Comparison of ENCODE assay signal across 17 cellular contexts in genomic region chr9:33453999-33454660, GRCh38. TPM values are rescaled to one million over a fixed set of nuclear protein-coding genes. Genes with fewer than 3 reads are reported as not detected.
DNase-seq lines count a peak whose midpoint lies in the region; ATAC-seq and TF ChIP-seq lines count a peak whose summit lies in the region.
"Had no signal": no experiment of that assay in that cellular context is flagged by ENCODE, and none has a peak within 500 bp of the region (broad histone marks: within the 10 kb centered on the region; RNA-seq: fewer than 3 reads in every experiment).

No MANE protein-coding gene starts in this region.

- BruUV-seq in HCT116 (replicated peaks; lab: Mats Ljungman, UMichigan): no TSS peak

- no peak overlapping the region for H3K4me3 Mint-ChIP-seq in activated CD4-positive, alpha-beta T cell treated with anti-CD3 and anti-CD28 coated beads, Interleukin-2, amount 10 ng/mL, durations not matched to agents 7 days and 5 days
- H3K4me3 Mint-ChIP-seq in activated CD4-positive, alpha-beta memory T cell treated with anti-CD3 and anti-CD28 coated beads, Interleukin-2, amount 10 ng/mL, durations not matched to agents 7 days and 5 days: no peak overlapping the region
- peak overlapping the region; percentile 42 to 74 (median 62) for H3K4me3 Mint-ChIP-seq in naive thymus-derived CD8-positive, alpha-beta T cell

- H3K27me3 Mint-ChIP-seq in activated CD4-positive, alpha-beta T cell treated with anti-CD3 and anti-CD28 coated beads, Interleukin-2, amount 10 ng/mL, durations not matched to agents 7 days and 5 days: no peaks in the 10 kb centered on the region
- no peaks in the 10 kb centered on the region for H3K27me3 Mint-ChIP-seq in activated CD4-positive, alpha-beta memory T cell treated with anti-CD3 and anti-CD28 coated beads, Interleukin-2, amount 10 ng/mL, durations not matched to agents 7 days and 5 days
- H3K27me3 Mint-ChIP-seq in naive thymus-derived CD8-positive, alpha-beta T cell: no peaks in the 10 kb centered on the region

- peak overlapping the region; percentile 65 for H3K4me2 ChIP-seq in HCT116 (ENCODE audit: low read length)

- H3K9me3 Mint-ChIP-seq in activated CD4-positive, alpha-beta T cell treated with anti-CD3 and anti-CD28 coated beads, Interleukin-2, amount 10 ng/mL, durations not matched to agents 7 days and 5 days: no peaks in the 10 kb centered on the region
- H3K9me3 Mint-ChIP-seq in activated CD4-positive, alpha-beta memory T cell treated with anti-CD3 and anti-CD28 coated beads, Interleukin-2, amount 10 ng/mL, durations not matched to agents 7 days and 5 days: no peaks in the 10 kb centered on the region
- no peaks in the 10 kb centered on the region for H3K9me3 Mint-ChIP-seq in naive thymus-derived CD8-positive, alpha-beta T cell

- H3K27ac ChIP-seq in HCT116 (ENCODE audit: low read depth, low read length): no peak overlapping the region
- H3K27ac ChIP-seq: prostate gland, upper lobe of left lung had no signal

- no peak for TF ChIP-seq RAD21 in HCT116 (IDR thresholded peaks at IDR 0.05; ENCODE audit: low read depth)

- no peaks in the 10 kb centered on the region for H3K36me3 ChIP-seq in HCT116 (ENCODE audit: control insufficient read depth in 1 of 2, insufficient read depth in 2 of 2, low read length in 2 of 2)
- H3K36me3 ChIP-seq: prostate gland, upper lobe of left lung had no signal

- H3K4me3 ChIP-seq in HCT116 (replicated peaks in 1 of 2; ENCODE audit: low read depth in 1 of 2, low read length in 2 of 2): no peak overlapping the region
- H3K4me3 ChIP-seq: prostate gland, upper lobe of left lung had no signal

- H3K4me1 ChIP-seq in HCT116 (ENCODE audit: control insufficient read depth in 1 of 2, insufficient read depth in 2 of 2, low read length in 2 of 2): peaks cover 46 to 68% of the 10 kb centered on the region in 2 experiments
- H3K4me1 ChIP-seq: prostate gland had no signal

- intact Hi-C loops in HCT116 (cut with micrococcal nuclease): no loop called here

- DNase-seq in activated CD4-positive, alpha-beta T cell treated with anti-CD3 and anti-CD28 coated beads, Interleukin-2, amount 10 ng/mL, durations not matched to agents 7 days and 5 days: no peak
- DNase-seq in activated CD4-positive, alpha-beta T cell treated with anti-CD3 and anti-CD28 coated beads, Interleukin-2, amount 50 U/mL, for 48 hours: no peak
- DNase-seq in HCT116 (ENCODE audit: low read depth, low spot score) (no peak), NCI-H2227 treated with DMSO at 0.1 percent for 48 hours (lab: John Stamatoyannopoulos, UW) (no peak)
- DNase-seq in activated CD4-positive, alpha-beta memory T cell treated with anti-CD3 and anti-CD28 coated beads, Interleukin-2, amount 10 ng/mL, durations not matched to agents 7 days and 5 days: no peak
- DNase-seq in naive thymus-derived CD8-positive, alpha-beta T cell: peak in 1 of 10 donors; percentile 20
- no peak for DNase-seq in stimulated activated CD4-positive, alpha-beta T cell treated with anti-CD3 and anti-CD28 coated beads, Interleukin-1b, Interleukin-23, amount 100 ng/mL, for 48 hours
- DNase-seq in activated effector memory CD4-positive, alpha-beta T cell treated with anti-CD3 and anti-CD28 coated beads, Interleukin-2, amount 50 U/mL, for 16 hours: no peak
- DNase-seq: ACHN; activated CD4-positive, CD25-positive, alpha-beta regulatory T cell; activated gamma-delta T cell; Calu3; central memory CD4-positive, alpha-beta T cell; head of caudate nucleus; upper lobe of left lung had no signal

- H3K27ac Mint-ChIP-seq in activated CD4-positive, alpha-beta T cell treated with anti-CD3 and anti-CD28 coated beads, Interleukin-2, amount 10 ng/mL, durations not matched to agents 7 days and 5 days: peak overlapping the region; percentile 94
- H3K27ac Mint-ChIP-seq in activated CD4-positive, alpha-beta memory T cell treated with anti-CD3 and anti-CD28 coated beads, Interleukin-2, amount 10 ng/mL, durations not matched to agents 7 days and 5 days: peak overlapping the region; percentile 82
- H3K27ac Mint-ChIP-seq in naive thymus-derived CD8-positive, alpha-beta T cell: peak overlapping the region; percentile 84 to 95 (median 92)

- RAD21 ChIA-PET in HCT116 (lab: Charles Lee; ENCODE audit: low non-redundant PET in 1 of 2, low total read pairs in 2 of 2, uncharacterized antibody in 2 of 2, unreplicated experiment in 2 of 2): no interaction called here

- H3K36me3 Mint-ChIP-seq in activated CD4-positive, alpha-beta T cell treated with anti-CD3 and anti-CD28 coated beads, Interleukin-2, amount 10 ng/mL, durations not matched to agents 7 days and 5 days (ENCODE audit: low read depth): peaks cover 6% of the 10 kb centered on the region
- no peaks in the 10 kb centered on the region for H3K36me3 Mint-ChIP-seq in activated CD4-positive, alpha-beta memory T cell treated with anti-CD3 and anti-CD28 coated beads, Interleukin-2, amount 10 ng/mL, durations not matched to agents 7 days and 5 days (ENCODE audit: low read depth)
- no peaks in the 10 kb centered on the region for H3K36me3 Mint-ChIP-seq in naive thymus-derived CD8-positive, alpha-beta T cell

- CTCF ChIA-PET in activated CD4-positive, alpha-beta T cell treated with anti-CD3 and anti-CD28 coated beads, Interleukin-2, amount 10 ng/mL, durations not matched to agents 7 days and 5 days (lab: Charles Lee): interaction anchor here (0.6 to 12.3 kb wide), 11 partner anchors 12 to 1086 kb away, joined by 3 to 132 read pairs (median 5); no protein-coding TSS in a partner anchor
- CTCF ChIA-PET in HCT116 (lab: Charles Lee): interaction anchor here (1.1 to 4.0 kb wide), 6 partner anchors 12 to 228 kb away, joined by 3 to 39 read pairs (median 6); partner anchors contain the start of genes NFX1 and NOL6
- CTCF ChIA-PET in activated CD4-positive, alpha-beta memory T cell treated with anti-CD3 and anti-CD28 coated beads, Interleukin-2, amount 10 ng/mL, durations not matched to agents 7 days and 5 days (lab: Charles Lee): interaction anchor here (1.4 to 12.3 kb wide), 9 partner anchors 11 to 79 kb away, joined by 3 to 278 read pairs (median 35); partner anchors contain the start of genes AQP7 and NOL6

- H3K27me3 ChIP-seq in HCT116 (ENCODE audit: insufficient read depth, low read length): no peaks in the 10 kb centered on the region
- H3K27me3 ChIP-seq: upper lobe of left lung had no signal

- no peak for ATAC-seq in HCT116
- peak in 1 of 2 donors; percentile 29 for ATAC-seq in naive thymus-derived CD8-positive, alpha-beta T cell

- H3K4me1 Mint-ChIP-seq in activated CD4-positive, alpha-beta T cell treated with anti-CD3 and anti-CD28 coated beads, Interleukin-2, amount 10 ng/mL, durations not matched to agents 7 days and 5 days: peaks cover 71% of the 10 kb centered on the region
- H3K4me1 Mint-ChIP-seq in activated CD4-positive, alpha-beta memory T cell treated with anti-CD3 and anti-CD28 coated beads, Interleukin-2, amount 10 ng/mL, durations not matched to agents 7 days and 5 days: peaks cover 65% of the 10 kb centered on the region
- H3K4me1 Mint-ChIP-seq in naive thymus-derived CD8-positive, alpha-beta T cell: peaks cover 41 to 74% (median 67%) of the 10 kb centered on the region in 4 donors

- no peaks in the 10 kb centered on the region for H3K9me2 ChIP-seq in HCT116 (ENCODE audit: insufficient read depth)

- POLR2A ChIA-PET in activated CD4-positive, alpha-beta T cell treated with anti-CD3 and anti-CD28 coated beads, Interleukin-2, amount 10 ng/mL, durations not matched to agents 7 days and 5 days (lab: Charles Lee): interaction anchor here (1.1 kb wide), 1 partner anchor 20 kb away, joined by 4 read pairs; the partner anchor contains the start of gene NOL6
- POLR2A ChIA-PET in HCT116 (lab: Charles Lee): interaction anchor here (1.1 to 2.4 kb wide), 3 partner anchors 13 to 20 kb away, joined by 3 to 9 read pairs (median 5); partner anchors contain the start of gene NOL6
- POLR2A ChIA-PET in activated CD4-positive, alpha-beta memory T cell treated with anti-CD3 and anti-CD28 coated beads, Interleukin-2, amount 10 ng/mL, durations not matched to agents 7 days and 5 days (lab: Charles Lee): interaction anchor here (1.5 to 4.2 kb wide), 6 partner anchors 10 to 429 kb away, joined by 4 to 35 read pairs (median 12); partner anchors contain the start of genes DNAJA1, NFX1 and NOL6
- POLR2A ChIA-PET in naive thymus-derived CD8-positive, alpha-beta T cell (lab: Charles Lee): interaction anchor here (0.8 to 10.7 kb wide), 5 partner anchors 8 to 39 kb away, joined by 3 to 93 read pairs (median 14); partner anchors contain the start of genes AQP3 and NOL6

- H3K9ac ChIP-seq in HCT116 (ENCODE audit: low read length): 0 out of 2 replicates have a peak overlapping the region, but pooled peaks have one; percentile 36

- no peaks in the 10 kb centered on the region for H4K20me1 ChIP-seq in HCT116 (ENCODE audit: insufficient read depth)

- H3K9me3 ChIP-seq in HCT116 (ENCODE audit: control insufficient read depth in 1 of 2, insufficient read depth in 1 of 2, low read depth in 1 of 2, low read length in 2 of 2): no peaks in the 10 kb centered on the region
- H3K9me3 ChIP-seq: prostate gland, upper lobe of left lung had no signal

- no peak for TF ChIP-seq POLR2A in HCT116 (IDR thresholded peaks at IDR 0.05; ENCODE audit: borderline replicate concordance, extremely low read depth, insufficient read depth, insufficient read length)

- H2AFZ ChIP-seq in HCT116 (ENCODE audit: low read depth, low read length, poor library complexity, severe bottlenecking): no peak overlapping the region

- no peaks in the 10 kb centered on the region for H3K79me2 ChIP-seq in HCT116 (ENCODE audit: insufficient read depth, low read length)

- no peak for TF ChIP-seq CTCF in HCT116 (IDR thresholded peaks at IDR 0.05 in 2 of 3, conservative IDR thresholded peaks at IDR 0.05 in 1 of 3; ENCODE audit: borderline replicate concordance in 1 of 3, insufficient read depth in 1 of 3, low read depth in 2 of 3, low read length in 2 of 3)

RNA-seq across cellular contexts. Expression of gene AQP3, which starts 6.7 kb away (rescaled TPM):
- total RNA-seq in activated CD4-positive, alpha-beta T cell treated with anti-CD3 and anti-CD28 coated beads, Interleukin-2, amount 10 ng/mL, durations not matched to agents 7 days and 5 days: 100 to 1,000 TPM; 190 to 194 TPM
- total RNA-seq in HCT116 (2021; ENCODE audit: unreplicated experiment): 5.5 TPM
- 2.1 and 3.1 TPM in 2 replicates for polyA plus RNA-seq in HCT116 (2012)
- 100 to 1,000 TPM; 162 to 167 TPM for total RNA-seq in activated CD4-positive, alpha-beta memory T cell treated with anti-CD3 and anti-CD28 coated beads, Interleukin-2, amount 10 ng/mL, durations not matched to agents 7 days and 5 days
- 10 to 100 TPM; 71.6 to 72.8 TPM for total RNA-seq in naive thymus-derived CD8-positive, alpha-beta T cell
- polyA plus RNA-seq in naive thymus-derived CD8-positive, alpha-beta T cell: 100 to 1,000 TPM; 124 to 166 (median 145) TPM

RNA-seq across cellular contexts. Expression of gene NOL6, which starts 19.6 kb away (rescaled TPM):
- total RNA-seq in activated CD4-positive, alpha-beta T cell treated with anti-CD3 and anti-CD28 coated beads, Interleukin-2, amount 10 ng/mL, durations not matched to agents 7 days and 5 days: 10 to 100 TPM; 36.2 to 37.7 TPM
- total RNA-seq in HCT116 (2021; ENCODE audit: unreplicated experiment): 36.4 TPM
- polyA plus RNA-seq in HCT116 (2012): 19.3 and 19.6 TPM in 2 replicates
- 10 to 100 TPM; 21.6 to 22.4 TPM for total RNA-seq in activated CD4-positive, alpha-beta memory T cell treated with anti-CD3 and anti-CD28 coated beads, Interleukin-2, amount 10 ng/mL, durations not matched to agents 7 days and 5 days
- total RNA-seq in naive thymus-derived CD8-positive, alpha-beta T cell: 10 to 100 TPM; 42.7 to 47.2 TPM
- polyA plus RNA-seq in naive thymus-derived CD8-positive, alpha-beta T cell: 10 to 100 TPM; 13.5 to 29.2 (median 19.3) TPM

RNA-seq across cellular contexts. Expression of gene AQP7, which starts 51.8 kb away (rescaled TPM):
- under 1 TPM; 0.23 to 0.35 TPM for total RNA-seq in activated CD4-positive, alpha-beta T cell treated with anti-CD3 and anti-CD28 coated beads, Interleukin-2, amount 10 ng/mL, durations not matched to agents 7 days and 5 days
- total RNA-seq in HCT116 (2021; ENCODE audit: unreplicated experiment): 0.96 TPM
- 0.20 and 0.21 TPM in 2 replicates for polyA plus RNA-seq in HCT116 (2012)
- total RNA-seq in activated CD4-positive, alpha-beta memory T cell treated with anti-CD3 and anti-CD28 coated beads, Interleukin-2, amount 10 ng/mL, durations not matched to agents 7 days and 5 days: under 1 TPM; 0.40 to 0.55 TPM
- total RNA-seq in naive thymus-derived CD8-positive, alpha-beta T cell: under 1 TPM in 1 of 2 experiments, not detected in 1; 0.71 TPM
- under 1 TPM in 1 of 3 donors, not detected in 2; 0.17 TPM for polyA plus RNA-seq in naive thymus-derived CD8-positive, alpha-beta T cell
- total RNA-seq: H1 had no signal
- polyA plus RNA-seq: H1 had no signal

Comparison
In these comparisons a context has a peak if more than half of its experiments do, and no peak if none do; other contexts are left out.
1. H3K4me3 Mint-ChIP-seq: peak in naive thymus-derived CD8-positive, alpha-beta T cell (10 of 10); none in activated CD4-positive, alpha-beta T cell treated with anti-CD3 and anti-CD28 coated beads, Interleukin-2, amount 10 ng/mL, durations not matched to agents 7 days and 5 days (single experiment) and activated CD4-positive, alpha-beta memory T cell treated with anti-CD3 and anti-CD28 coated beads, Interleukin-2, amount 10 ng/mL, durations not matched to agents 7 days and 5 days (single experiment).
2. RNA of gene AQP3, which starts 6.7 kb away (total RNA-seq): 190 to 194 TPM in activated CD4-positive, alpha-beta T cell treated with anti-CD3 and anti-CD28 coated beads, Interleukin-2, amount 10 ng/mL, durations not matched to agents 7 days and 5 days, 162 to 167 TPM in activated CD4-positive, alpha-beta memory T cell treated with anti-CD3 and anti-CD28 coated beads, Interleukin-2, amount 10 ng/mL, durations not matched to agents 7 days and 5 days and 71.6 to 72.8 TPM in naive thymus-derived CD8-positive, alpha-beta T cell; 5.5 TPM in HCT116 (single experiment); every median in the first group is over 10 times any median in the second.
3. Peak in every context shown above with its lines, with median percentiles within 50 percentile points of each other: H3K27ac Mint-ChIP-seq.